Comparison of ENCODE assay signal across 18 cellular contexts in genomic region chr4:52910115-52910514, GRCh38. TPM values are rescaled to one million over a fixed set of nuclear protein-coding genes. Genes with fewer than 3 reads are reported as not detected.
DNase-seq lines count a peak whose midpoint lies in the region; ATAC-seq, FAIRE-seq and TF ChIP-seq lines count a peak whose summit lies in the region.
"Had no signal": no experiment of that assay in that cellular context is flagged by ENCODE, and none has a peak within 500 bp of the region (broad histone marks: within the 10 kb centered on the region; RNA-seq: fewer than 3 reads in every experiment).

No MANE protein-coding gene starts in this region.

- H4K91ac ChIP-seq in H1 (replicated peaks; ENCODE audit: insufficient read length, low read length), result no peak overlapping the region

- no peak for TF ChIP-seq CTCF in H1 (IDR thresholded peaks at IDR 0.05; ENCODE audit: control extremely low read depth in 1 of 3, insufficient read depth in 1 of 3, low read depth in 1 of 3, low read length in 3 of 3)

- H3K27me3 ChIP-seq in H1 (replicated peaks in 1 of 4; ENCODE audit: control insufficient read depth in 3 of 4, extremely low read depth in 1 of 4, insufficient read depth in 3 of 4, low read length in 3 of 4), result no peaks in the 10 kb centered on the region
- H3K27me3 ChIP-seq: BE2C had no signal

- POLR2A ChIA-PET in H1 (lab: Charles Lee; ENCODE audit: partially characterized antibody), result interaction anchor here (1.4 to 1.8 kb wide), 2 partner anchors 13 to 198 kb away, joined by 4 to 5 read pairs; no protein-coding TSS in a partner anchor

- H3K4me1 ChIP-seq in H1 (replicated peaks in 1 of 4; ENCODE audit: control insufficient read depth in 3 of 4, insufficient read depth in 4 of 4, low read length in 3 of 4), result peaks cover 0 to 3% (median 0%) of the 10 kb centered on the region in 4 experiments; a peak in 2 of 7 replicates
- H3K4me1 ChIP-seq: BE2C, HAP-1 had no signal

- CTCF ChIA-PET in H1 (lab: Charles Lee; ENCODE audit: partially characterized antibody), result interaction anchor here (0.6 to 3.1 kb wide), 14 partner anchors 8 to 1562 kb away, joined by 3 to 11 read pairs (median 4); no protein-coding TSS in a partner anchor

- H3K18ac ChIP-seq in H1 (ENCODE audit: extremely low read depth, low read length), result no peak overlapping the region

- no peaks in the 10 kb centered on the region for H4K20me1 ChIP-seq in H1 (replicated peaks in 1 of 2; ENCODE audit: control insufficient read depth in 1 of 2, insufficient read depth in 2 of 2, low read length in 2 of 2)

- no peak overlapping the region for H2AK5ac ChIP-seq in H1 (ENCODE audit: low read depth, low read length)

- TF ChIP-seq RAD21 in H1 (IDR thresholded peaks at IDR 0.05 in 1 of 2, conservative IDR thresholded peaks at IDR 0.05 in 1 of 2; ENCODE audit: low read depth in 2 of 2, low read length in 2 of 2), result no peak

- no peaks in the 10 kb centered on the region for H3K79me1 ChIP-seq in H1 (ENCODE audit: low read depth, low read length)

- H3K4me2 ChIP-seq in H1 (ENCODE audit: insufficient read depth in 1 of 2, low read depth in 2 of 2, low read length in 2 of 2), result no peak overlapping the region

- H3K79me2 ChIP-seq in H1 (ENCODE audit: control insufficient read depth in 1 of 2, insufficient read depth in 2 of 2, low read length in 2 of 2), result no peaks in the 10 kb centered on the region

- no peak for TF ChIP-seq POLR2A in H1 (IDR thresholded peaks at IDR 0.05; ENCODE audit: control extremely low read depth in 1 of 2, low read depth in 2 of 2, low read length in 2 of 2)

- no peak for TF ChIP-seq EP300 in H1 (IDR thresholded peaks at IDR 0.05; ENCODE audit: borderline replicate concordance in 1 of 2, low read depth in 2 of 2, low read length in 2 of 2)

- H3K36me3 ChIP-seq in H1 (ENCODE audit: control insufficient read depth in 2 of 4, insufficient read depth in 4 of 4, low read length in 3 of 4), result no peaks in the 10 kb centered on the region
- H3K36me3 ChIP-seq: BE2C, HAP-1 had no signal

- H3K56ac ChIP-seq in H1 (replicated peaks; ENCODE audit: insufficient read length, low read depth, low read length), result no peak overlapping the region

- no peak overlapping the region for H3K23ac ChIP-seq in H1 (ENCODE audit: insufficient read length)

- peak; percentile 10 for DNase-seq in ELR (ENCODE audit: low read depth)
- DNase-seq in RKO (ENCODE audit: low spot score), result peak; percentile 10
- no peak for DNase-seq in H1 (ENCODE audit: low read depth in 1 of 2, low spot score in 2 of 2)
- DNase-seq in kidney tubule cell (ENCODE audit: low spot score), result peak; percentile 34
- no peak for DNase-seq in caudate nucleus (lab: John Stamatoyannopoulos, UW)
- DNase-seq in OCI-M2 (lab: John Stamatoyannopoulos, UW; ENCODE audit: unreplicated experiment), result no peak
- DNase-seq in GM19238 (ENCODE audit: insufficient read length, low spot score), result no peak
- DNase-seq: BE2C; CD4-positive, alpha-beta memory T cell; DMS79; GF-D8; GOT3; Karpas-422 had no signal

- H3K27ac ChIP-seq in H1 (ENCODE audit: low read depth, low read length) (no peak overlapping the region), caudate nucleus (ENCODE audit: low read depth, low read length) (no peak overlapping the region)
- H3K27ac ChIP-seq: C4-2B had no signal

- FAIRE-seq in H1 (lab: Jason Lieb, UNC), result no peak
- FAIRE-seq: A204.1 had no signal

- no peak overlapping the region for H3K14ac ChIP-seq in H1 (ENCODE audit: insufficient read length)

- H2BK12ac ChIP-seq in H1 (ENCODE audit: low read depth, low read length), result no peak overlapping the region

- no peak overlapping the region for H2BK120ac ChIP-seq in H1 (replicated peaks; ENCODE audit: low read depth, low read length)

- no peak overlapping the region for H2AFZ ChIP-seq in H1 (ENCODE audit: low read length)

- no peak overlapping the region for H3K4ac ChIP-seq in H1 (replicated peaks; ENCODE audit: insufficient read length, low read depth, low read length)

- no peak overlapping the region for H3K9ac ChIP-seq in H1 (replicated peaks in 1 of 4; ENCODE audit: extremely low read depth in 1 of 4, low read depth in 3 of 4, low read length in 3 of 4)

- no peak overlapping the region for H4K8ac ChIP-seq in H1 (ENCODE audit: extremely low read depth, insufficient read depth, low read length)

- no peaks in the 10 kb centered on the region for H3K9me3 ChIP-seq in H1 (ENCODE audit: insufficient read depth in 2 of 2, low read depth in 1 of 2, low read length in 1 of 2)
- H3K9me3 ChIP-seq: BE2C, HAP-1 had no signal

- no peak overlapping the region for H4K5ac ChIP-seq in H1 (ENCODE audit: insufficient read length, low read depth, low read length)

- H2BK15ac ChIP-seq in H1 (ENCODE audit: low read length), result no peak overlapping the region

- H3K4me3 ChIP-seq in H1 (ENCODE audit: extremely low read depth in 1 of 4, insufficient read depth in 2 of 4, low read depth in 3 of 4, low read length in 4 of 4), result no peak overlapping the region
- H3K4me3 ChIP-seq: HAP-1 had no signal

- H2BK5ac ChIP-seq in H1 (ENCODE audit: low read depth, low read length), result no peak overlapping the region

- no peaks in the 10 kb centered on the region for H3K23me2 ChIP-seq in H1 (ENCODE audit: low read depth, low read length)

- no peak overlapping the region for H2BK20ac ChIP-seq in H1 (ENCODE audit: low read length)

- ATAC-seq in GM21576 (IDR thresholded peaks at IDR 0.05; ENCODE audit: unreplicated experiment), result no peak

TF ChIP-seq in H1, 55 proteins besides CTCF, POLR2A, EP300 and RAD21:
- 0 out of 2 replicates have a peak, but pooled peaks have one; percentile 55 for TF ChIP-seq TEAD4 (IDR thresholded peaks at IDR 0.05; ENCODE audit: low read depth, low read length)
- no peak for TF ChIP-seq CTBP2 (IDR thresholded peaks at IDR 0.05; ENCODE audit: borderline replicate concordance, insufficient read depth, insufficient read length, low read length)
- TF ChIP-seq KDM1A (IDR thresholded peaks at IDR 0.05; ENCODE audit: borderline replicate concordance, low read length), result 0 out of 2 replicates have a peak, but pooled peaks have one; percentile 15
- no peak for TF ChIP-seq TBP (IDR thresholded peaks at IDR 0.05; ENCODE audit: low read depth, low read length)
- no peak for TF ChIP-seq HDAC6 (IDR thresholded peaks at IDR 0.05; ENCODE audit: low read depth, low read length)
- no peak for TF ChIP-seq USF2 (IDR thresholded peaks at IDR 0.05; ENCODE audit: low read length)
- peak; percentile 75 for TF ChIP-seq YY1 (IDR thresholded peaks at IDR 0.05; ENCODE audit: low read depth, low read length)

RNA-seq across cellular contexts. Expression of gene RASL11B, which starts 48.0 kb away (rescaled TPM):
- 71.4 and 75.5 TPM in 2 replicates for total RNA-seq in H1 (2021; fragmentation: NEBNext Ultra II Directional; extraction: Animal tissue kit (Norgen Biotek cat#: 25700))
- 43.4 and 49.8 TPM in 2 replicates for polyA plus RNA-seq in H1 (2011; rRNA removed)
- 56.0 TPM for polyA plus RNA-seq in H1 (2011; cell fraction: cytosol; rRNA removed)
- 36.6 TPM for polyA plus RNA-seq in H1 (2011; cell fraction: nucleus; rRNA removed)
- 38.7 to 54.6 TPM (median 48.5 TPM) in 4 replicates for polyA plus RNA-seq in H1 (2012, experiment 1 of 2)
- polyA plus RNA-seq in H1 (2012, experiment 2 of 2), result 63.2 TPM
- polyA plus RNA-seq in H1 (2013, experiment 1 of 2), result 69.8 TPM
- polyA plus RNA-seq in H1 (2013, experiment 2 of 2), result 72.4 TPM
- 63.6 and 88.9 TPM in 2 replicates for polyA minus RNA-seq in H1 (2011; rRNA and poly(A)+ RNA removed)
- polyA minus RNA-seq in H1 (2011; cell fraction: cytosol; rRNA and poly(A)+ RNA removed), result 42.1 TPM
- 63.3 TPM for polyA minus RNA-seq in H1 (2011; cell fraction: nucleus; rRNA and poly(A)+ RNA removed)
- total RNA-seq: CD4-positive, alpha-beta memory T cell; HT1080 had no signal

Comparison
In these comparisons a context has a peak if more than half of its experiments do, and no peak if none do; other contexts are left out.
1. DNase-seq: peak in ELR (single experiment), RKO (single experiment) and kidney tubule cell (single experiment); none in H1 (0 of 2), caudate nucleus (0 of 61), OCI-M2 (single experiment) and GM19238 (single experiment).